Comparison of ENCODE assay signal across 8 cellular contexts in the genomic region with DNA sequence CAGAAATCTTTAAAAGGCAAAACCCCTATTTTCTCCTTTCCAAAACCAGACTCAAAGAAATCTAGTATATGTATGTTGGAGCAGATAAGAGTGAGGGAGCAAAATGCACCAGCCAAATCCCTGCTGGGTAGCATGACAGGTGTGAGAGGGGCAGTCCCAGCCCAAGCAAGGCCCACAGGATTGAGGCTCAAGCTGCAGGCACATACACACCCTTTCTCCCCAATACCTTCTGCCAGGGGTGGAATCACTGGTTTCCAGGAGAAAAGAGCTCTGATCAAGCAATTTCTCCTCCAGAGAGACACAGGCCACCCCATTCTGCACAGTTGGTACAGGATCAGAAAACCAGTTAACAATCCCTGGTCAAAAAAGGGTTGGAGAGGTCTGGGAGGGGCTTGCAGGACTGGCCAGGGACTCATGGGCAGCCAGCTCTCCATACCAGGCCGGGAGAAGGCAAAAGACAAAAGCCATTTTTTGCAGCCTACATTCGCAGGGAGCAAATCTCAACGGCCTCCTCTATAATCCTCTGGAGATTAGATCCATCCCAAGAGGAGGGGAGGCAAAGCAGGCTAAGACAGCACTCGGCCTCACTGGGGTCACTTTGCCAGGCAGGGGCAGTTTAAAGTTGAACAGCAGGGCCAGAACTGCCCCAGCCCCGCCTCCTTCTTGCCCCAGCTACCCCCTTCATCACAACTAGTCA. TPM values are rescaled to one million over a fixed set of nuclear protein-coding genes. Genes with fewer than 3 reads are reported as not detected.
DNase-seq lines count a peak whose midpoint lies in the region; ATAC-seq and TF ChIP-seq lines count a peak whose summit lies in the region.

No MANE protein-coding gene starts in this region.

- no peaks in the 10 kb centered on the region for H3K9me3 ChIP-seq in CD4-positive, alpha-beta T cell (ENCODE audit: control insufficient read depth, low read length)
- H3K9me3 ChIP-seq in Loucy (ENCODE audit: insufficient read depth, low read depth, low read length) (no peaks in the 10 kb centered on the region), neural progenitor cell (ENCODE audit: low read depth) (no peaks in the 10 kb centered on the region)

- no peaks in the 10 kb centered on the region for H3K27me3 ChIP-seq in CD4-positive, alpha-beta T cell (ENCODE audit: control insufficient read depth, insufficient read depth, low read length)
- H3K27me3 ChIP-seq in Loucy (ENCODE audit: insufficient read depth, low read length, poor library complexity, severe bottlenecking) (peaks cover 12% of the 10 kb centered on the region), neural progenitor cell (no peaks in the 10 kb centered on the region)

- POLR2A ChIA-PET in CD4-positive, alpha-beta T cell (lab: Charles Lee): interaction anchor here (1.1 to 3.4 kb wide), 3 partner anchors 12 to 129 kb away, joined by 3 to 28 read pairs (median 4); partner anchors contain the start of genes RHEBL1 and TUBA1B

- H3K36me3 ChIP-seq in Loucy (ENCODE audit: insufficient read depth, low read length): peaks cover 18% of the 10 kb centered on the region
- H3K36me3 ChIP-seq in neural progenitor cell: no peaks in the 10 kb centered on the region

- no peaks in the 10 kb centered on the region for H3K9me2 ChIP-seq in Loucy (replicated peaks; ENCODE audit: low read depth, low read length)

- H4K20me1 ChIP-seq in Loucy (ENCODE audit: insufficient read depth, low read length, poor library complexity, severe bottlenecking): peaks cover 65% of the 10 kb centered on the region
- peaks cover 63% of the 10 kb centered on the region for H4K20me1 ChIP-seq in neural progenitor cell (ENCODE audit: low read depth)

- H3F3A ChIP-seq in Loucy (ENCODE audit: low read depth): no peaks in the 10 kb centered on the region
- peaks cover 5% of the 10 kb centered on the region for H3F3A ChIP-seq in neural progenitor cell (ENCODE audit: low read depth)

- peak overlapping the region; percentile 94 for H3K9ac ChIP-seq in Loucy (ENCODE audit: low read depth, low read length, poor library complexity, severe bottlenecking)
- peak overlapping the region; percentile 96 for H3K9ac ChIP-seq in neural progenitor cell

- ATAC-seq in CD4-positive, alpha-beta T cell (ENCODE audit: poor library complexity): no peak
- ATAC-seq in effector memory CD8-positive, alpha-beta T cell (replicated peaks): no peak
- no peak for ATAC-seq in HG02870 (IDR thresholded peaks at IDR 0.05; ENCODE audit: unreplicated experiment)

- H3K9me3 Mint-ChIP-seq in CD4-positive, alpha-beta T cell: no peaks in the 10 kb centered on the region
- no peaks in the 10 kb centered on the region for H3K9me3 Mint-ChIP-seq in effector memory CD8-positive, alpha-beta T cell
- no peaks in the 10 kb centered on the region for H3K9me3 Mint-ChIP-seq in neural progenitor cell

- H3K4me1 Mint-ChIP-seq in CD4-positive, alpha-beta T cell (ENCODE audit: low read depth): peaks cover 65% of the 10 kb centered on the region
- H3K4me1 Mint-ChIP-seq in effector memory CD8-positive, alpha-beta T cell (ENCODE audit: low read depth in 2 of 2): peaks cover 59 to 64% of the 10 kb centered on the region in 2 donors
- H3K4me1 Mint-ChIP-seq in neural progenitor cell: peaks cover 49% of the 10 kb centered on the region

- intact Hi-C loops in CD4-positive, alpha-beta T cell (cut with DNase I, micrococcal nuclease): no loop called here

- peak overlapping the region; percentile 92 for H3K4me3 Mint-ChIP-seq in CD4-positive, alpha-beta T cell
- H3K4me3 Mint-ChIP-seq in effector memory CD8-positive, alpha-beta T cell: peak overlapping the region; percentile 94 to 96
- peak overlapping the region; percentile 98 for H3K4me3 Mint-ChIP-seq in neural progenitor cell

- H3K4me2 ChIP-seq in Loucy (ENCODE audit: low read depth, low read length, poor library complexity, severe bottlenecking) (peak overlapping the region; percentile 99), neural progenitor cell (peak overlapping the region; percentile 94)

- no peak overlapping the region for H2AFZ ChIP-seq in Loucy (ENCODE audit: low read length)
- no peak overlapping the region for H2AFZ ChIP-seq in neural progenitor cell (replicated peaks)

- H3K4me1 ChIP-seq in Loucy (ENCODE audit: insufficient read depth, low read length, poor library complexity, severe bottlenecking): peaks cover 30% of the 10 kb centered on the region
- H3K4me1 ChIP-seq in neural progenitor cell: peaks cover 30% of the 10 kb centered on the region

- H3K79me2 ChIP-seq in Loucy (ENCODE audit: insufficient read depth, low read length): peaks cover 80% of the 10 kb centered on the region
- H3K79me2 ChIP-seq in neural progenitor cell (ENCODE audit: low read depth): peaks cover 65% of the 10 kb centered on the region

- CTCF ChIA-PET in CD4-positive, alpha-beta T cell (lab: Charles Lee): interaction anchor here (0.8 to 2.0 kb wide), 4 partner anchors 11 to 80 kb away, joined by 3 to 7 read pairs (median 4); partner anchors contain the start of genes RHEBL1 and WNT1

- H3K36me3 Mint-ChIP-seq in CD4-positive, alpha-beta T cell (ENCODE audit: low read depth): peaks cover 49% of the 10 kb centered on the region
- H3K36me3 Mint-ChIP-seq in effector memory CD8-positive, alpha-beta T cell (ENCODE audit: insufficient read depth): peaks cover 40% of the 10 kb centered on the region
- peaks cover 13% of the 10 kb centered on the region for H3K36me3 Mint-ChIP-seq in neural progenitor cell

- no peaks in the 10 kb centered on the region for H3K27me3 Mint-ChIP-seq in CD4-positive, alpha-beta T cell
- H3K27me3 Mint-ChIP-seq in effector memory CD8-positive, alpha-beta T cell: no peaks in the 10 kb centered on the region
- H3K27me3 Mint-ChIP-seq in neural progenitor cell (ENCODE audit: insufficient read depth, low read depth): peaks cover 8% of the 10 kb centered on the region

- peak overlapping the region; percentile 55 for H3K27ac Mint-ChIP-seq in CD4-positive, alpha-beta T cell
- H3K27ac Mint-ChIP-seq in effector memory CD8-positive, alpha-beta T cell: peak overlapping the region; percentile 90 to 97
- H3K27ac Mint-ChIP-seq in neural progenitor cell: peak overlapping the region; percentile 97

- H3K27ac ChIP-seq in CD4-positive, alpha-beta T cell (ENCODE audit: low read depth, low read length): peak overlapping the region; percentile 49
- no peak overlapping the region for H3K27ac ChIP-seq in neural progenitor cell

- DNase-seq in CD4-positive, alpha-beta T cell: no peak
- DNase-seq in effector memory CD8-positive, alpha-beta T cell: no peak
- DNase-seq in neural progenitor cell (ENCODE audit: low spot score): peak; percentile 60
- DNase-seq in NCI-H146 (lab: John Stamatoyannopoulos, UW): no peak
- no peak for DNase-seq in NOMO-1 treated with dmso at 0.1 percent for 144 hours (lab: John Stamatoyannopoulos, UW; ENCODE audit: unreplicated experiment)
- DNase-seq in activated CD4-positive, alpha-beta T cell treated with anti-CD3 and anti-CD28 coated beads, Interleukin-2, amount 50 U/mL, for 4 hours: no peak

- H3K4me3 ChIP-seq in Loucy (ENCODE audit: low read length, poor library complexity, severe bottlenecking) (peak overlapping the region; percentile 86), neural progenitor cell (peak overlapping the region; percentile 95)

- TF ChIP-seq CTCF in CD4-positive, alpha-beta T cell (IDR thresholded peaks at IDR 0.05): no peak
- TF ChIP-seq CTCF in Loucy (conservative IDR thresholded peaks at IDR 0.05; ENCODE audit: low read length) (no peak), neural progenitor cell (IDR thresholded peaks at IDR 0.05) (no peak)

RNA-seq across cellular contexts. Expression of gene KMT2D, which starts 2.1 kb away (rescaled TPM):
- 100 to 1,000 TPM; 107 to 110 TPM for total RNA-seq in CD4-positive, alpha-beta T cell
- total RNA-seq in neural progenitor cell (ENCODE audit: low replicate concordance): 19.0 and 31.3 TPM in 2 replicates

RNA-seq across cellular contexts. Expression of gene RHEBL1, which starts 11.3 kb away (rescaled TPM):
- total RNA-seq in CD4-positive, alpha-beta T cell: 1 to 10 TPM; 5.1 to 6.0 TPM
- total RNA-seq in neural progenitor cell (ENCODE audit: low replicate concordance): 5.3 and 6.0 TPM in 2 replicates

RNA-seq across cellular contexts. Expression of gene DHH, which starts 36.1 kb away (rescaled TPM):
- 1 to 10 TPM in 1 of 2 experiments, under 1 TPM in 1; 0.71 to 1.1 TPM for total RNA-seq in CD4-positive, alpha-beta T cell
- 0.03 TPM in 1 of 2 replicates, not detected in the other for total RNA-seq in neural progenitor cell (ENCODE audit: low replicate concordance)

RNA-seq across cellular contexts. Expression of gene PRKAG1, which starts 39.9 kb away (rescaled TPM):
- 10 to 100 TPM; 34.6 to 38.2 TPM for total RNA-seq in CD4-positive, alpha-beta T cell
- 32.4 and 41.8 TPM in 2 replicates for total RNA-seq in neural progenitor cell (ENCODE audit: low replicate concordance)

RNA-seq across cellular contexts. Expression of gene LMBR1L, which starts 52.1 kb away (rescaled TPM):
- 100 to 1,000 TPM; 401 to 418 TPM for total RNA-seq in CD4-positive, alpha-beta T cell
- 32.7 and 69.5 TPM in 2 replicates for total RNA-seq in neural progenitor cell (ENCODE audit: low replicate concordance)
